In genomic region chr5:170254056-170254455, GRCh38 we compare ENCODE assay signal across 8 cellular contexts. TPM values are rescaled to one million over a fixed set of nuclear protein-coding genes. Genes with fewer than 3 reads are reported as not detected.
DNase-seq lines count a peak whose midpoint lies in the region; ATAC-seq and TF ChIP-seq lines count a peak whose summit lies in the region.

No MANE protein-coding gene starts in this region.

- peaks cover 97% of the 10 kb centered on the region for H3K36me3 Mint-ChIP-seq in activated CD8-positive, alpha-beta T cell treated with anti-CD3 and anti-CD28 coated beads, Interleukin-2, amount 10 ng/mL, durations not matched to agents 7 days and 5 days (ENCODE audit: low read depth)
- peaks cover 9 to 53% of the 10 kb centered on the region in 2 donors for H3K36me3 Mint-ChIP-seq in naive B cell

- no peaks in the 10 kb centered on the region for H3K9me3 Mint-ChIP-seq in activated CD8-positive, alpha-beta T cell treated with anti-CD3 and anti-CD28 coated beads, Interleukin-2, amount 10 ng/mL, durations not matched to agents 7 days and 5 days (ENCODE audit: insufficient read depth)
- no peaks in the 10 kb centered on the region for H3K9me3 Mint-ChIP-seq in naive B cell

- no peak overlapping the region for H3K4me3 ChIP-seq in testis
- H3K4me3 ChIP-seq in gastroesophageal sphincter = no peak overlapping the region

- H3K9me3 ChIP-seq in testis (no peaks in the 10 kb centered on the region), gastroesophageal sphincter (no peaks in the 10 kb centered on the region)

- intact Hi-C loops in testis (cut with DNase I; ENCODE audit: low total_unique reads) = no loop called here

- POLR2A ChIA-PET in activated CD8-positive, alpha-beta T cell treated with anti-CD3 and anti-CD28 coated beads, Interleukin-2, amount 10 ng/mL, durations not matched to agents 7 days and 5 days (lab: Charles Lee) = interaction anchor here (0.8 kb wide), 1 partner anchor 29 kb away, joined by 3 read pairs; no protein-coding TSS in a partner anchor

- peak; percentile 86 for DNase-seq in activated CD8-positive, alpha-beta T cell treated with anti-CD3 and anti-CD28 coated beads, Interleukin-2, amount 10 ng/mL, durations not matched to agents 7 days and 5 days
- DNase-seq in naive B cell (no peak), GM03348 (ENCODE audit: low spot score) (no peak), testis (no peak), occipital lobe (lab: John Stamatoyannopoulos, UW) (no peak)

- no peak for TF ChIP-seq POLR2A in testis (IDR thresholded peaks at IDR 0.05)
- no peak for TF ChIP-seq POLR2A in gastroesophageal sphincter (IDR thresholded peaks at IDR 0.05)

- no peaks in the 10 kb centered on the region for H3K36me3 ChIP-seq in testis (ENCODE audit: low read depth, missing control alignments)
- H3K36me3 ChIP-seq in gastroesophageal sphincter = no peaks in the 10 kb centered on the region

- H3K27ac Mint-ChIP-seq in activated CD8-positive, alpha-beta T cell treated with anti-CD3 and anti-CD28 coated beads, Interleukin-2, amount 10 ng/mL, durations not matched to agents 7 days and 5 days = peak overlapping the region; percentile 82
- H3K27ac Mint-ChIP-seq in naive B cell = no peak overlapping the region

- ATAC-seq in GM19395 (IDR thresholded peaks at IDR 0.05; ENCODE audit: unreplicated experiment) (peak; percentile 97), HG03196 (IDR thresholded peaks at IDR 0.05; ENCODE audit: unreplicated experiment) (peak; percentile 95), naive B cell (ENCODE audit: low read depth in 2 of 2) (peak; percentile 61 to 84), gastroesophageal sphincter (no peak)
- ATAC-seq in activated CD8-positive, alpha-beta T cell treated with anti-CD3 and anti-CD28 coated beads, Interleukin-2, amount 10 ng/mL, durations not matched to agents 7 days and 5 days = peak; percentile 97

- peaks cover 86% of the 10 kb centered on the region for H3K4me1 Mint-ChIP-seq in activated CD8-positive, alpha-beta T cell treated with anti-CD3 and anti-CD28 coated beads, Interleukin-2, amount 10 ng/mL, durations not matched to agents 7 days and 5 days (ENCODE audit: low read depth)
- H3K4me1 Mint-ChIP-seq in naive B cell = no peaks in the 10 kb centered on the region

- CTCF ChIA-PET in activated CD8-positive, alpha-beta T cell treated with anti-CD3 and anti-CD28 coated beads, Interleukin-2, amount 10 ng/mL, durations not matched to agents 7 days and 5 days (lab: Charles Lee) = interaction anchor here (0.5 to 1.5 kb wide), 4 partner anchors 9 to 41 kb away, joined by 3 read pairs; no protein-coding TSS in a partner anchor

- 95 to 96% methylated on average over 8 of the region's 8 CpGs for WGBS in testis, 2 donors
- WGBS in gastroesophageal sphincter (ENCODE audit: low coverage in 1 of 2), 2 donors = 74 to 84% methylated on average over 5 to 8 of the region's 8 CpGs

- H3K27me3 Mint-ChIP-seq in activated CD8-positive, alpha-beta T cell treated with anti-CD3 and anti-CD28 coated beads, Interleukin-2, amount 10 ng/mL, durations not matched to agents 7 days and 5 days (ENCODE audit: low read depth) = no peaks in the 10 kb centered on the region
- H3K27me3 Mint-ChIP-seq in naive B cell = no peaks in the 10 kb centered on the region

- H3K4me1 ChIP-seq in testis (peaks cover 5% of the 10 kb centered on the region), gastroesophageal sphincter (peaks cover 13 to 39% (median 14%) of the 10 kb centered on the region in 3 donors)

- no peaks in the 10 kb centered on the region for H3K27me3 ChIP-seq in testis
- H3K27me3 ChIP-seq in gastroesophageal sphincter = no peaks in the 10 kb centered on the region

- no peak for TF ChIP-seq EP300 in gastroesophageal sphincter (IDR thresholded peaks at IDR 0.05)

- H3K4me3 Mint-ChIP-seq in activated CD8-positive, alpha-beta T cell treated with anti-CD3 and anti-CD28 coated beads, Interleukin-2, amount 10 ng/mL, durations not matched to agents 7 days and 5 days = no peak overlapping the region
- H3K4me3 Mint-ChIP-seq in naive B cell = no peak overlapping the region

- H3K27ac ChIP-seq in testis (peak overlapping the region in 1 of 2 donors; percentile 72), gastroesophageal sphincter (peak overlapping the region in 2 of 4 donors; percentile 48 to 66)

- TF ChIP-seq CTCF in testis (IDR thresholded peaks at IDR 0.05) (no peak), gastroesophageal sphincter (IDR thresholded peaks at IDR 0.05) (no peak)

RNA-seq across cellular contexts. Expression of gene C5orf58, which starts 21.3 kb away (rescaled TPM):
- not detected for total RNA-seq in activated CD8-positive, alpha-beta T cell treated with anti-CD3 and anti-CD28 coated beads, Interleukin-2, amount 10 ng/mL, durations not matched to agents 7 days and 5 days
- polyA plus RNA-seq in naive B cell (ENCODE audit: low read depth in 6 of 6) (not detected), testis (ENCODE audit: insufficient read depth, low read depth, low replicate concordance) (266 TPM)
- total RNA-seq in testis (10 to 100 TPM; 40.9 to 72.7 TPM), occipital lobe (not detected), gastroesophageal sphincter (not detected)

RNA-seq across cellular contexts. Expression of gene LCP2, which starts 43.5 kb away (rescaled TPM):
- 100 to 1,000 TPM; 386 TPM for total RNA-seq in activated CD8-positive, alpha-beta T cell treated with anti-CD3 and anti-CD28 coated beads, Interleukin-2, amount 10 ng/mL, durations not matched to agents 7 days and 5 days
- polyA plus RNA-seq in naive B cell (ENCODE audit: low read depth in 6 of 6) (10 to 100 TPM in 2 of 6 donors, 1 to 10 TPM in 4; 2.9 to 28.7 (median 9.5) TPM), testis (ENCODE audit: insufficient read depth, low read depth, low replicate concordance) (14.2 TPM)
- total RNA-seq in testis (10 to 100 TPM in 1 of 2 donors, 1 to 10 TPM in 1; 8.6 to 11.5 TPM), occipital lobe (1.4 TPM), gastroesophageal sphincter (10 to 100 TPM in 1 of 4 donors, 1 to 10 TPM in 3; 5.5 to 17.0 (median 8.3) TPM)

Comparison
In these comparisons a context has a peak if more than half of its experiments do, and no peak if none do; other contexts are left out.
1. RNA of gene C5orf58, which starts 21.3 kb away (total RNA-seq): 40.9 to 72.7 TPM in testis; not detected in activated CD8-positive, alpha-beta T cell treated with anti-CD3 and anti-CD28 coated beads, Interleukin-2, amount 10 ng/mL, durations not matched to agents 7 days and 5 days, not detected in occipital lobe (single experiment) and not detected in gastroesophageal sphincter; every median in the first group is over 10 times any median in the second.
2. RNA of gene LCP2, which starts 43.5 kb away (total RNA-seq): 386 TPM in activated CD8-positive, alpha-beta T cell treated with anti-CD3 and anti-CD28 coated beads, Interleukin-2, amount 10 ng/mL, durations not matched to agents 7 days and 5 days; 8.6 to 11.5 TPM in testis, 5.5 to 17.0 TPM in gastroesophageal sphincter and 1.4 TPM in occipital lobe (single experiment); every median in the first group is over 10 times any median in the second.